Comparison of ENCODE assay signal across 8 cellular contexts in genomic region chr15:85318048-85318731, GRCh38.
DNase-seq lines count a peak whose midpoint lies in the region; ATAC-seq, FAIRE-seq and TF ChIP-seq lines count a peak whose summit lies in the region.

No MANE protein-coding gene starts in this region.

- 5% methylated on average over 2 of the region's 2 CpGs for WGBS in A549 (ENCODE audit: missing lambda C conversion rate)
- 4% methylated on average over 2 of the region's 2 CpGs for WGBS in mammary epithelial cell (ENCODE audit: low coverage, missing lambda C conversion rate)

- no peaks in the 10 kb centered on the region for H3K9me3 ChIP-seq in A549
- 0 out of 2 replicates have a peak, but pooled peaks cover 3% of the 10 kb centered on the region for H3K9me3 ChIP-seq in Loucy (ENCODE audit: insufficient read depth, low read depth, low read length)
- no peaks in the 10 kb centered on the region for H3K9me3 ChIP-seq in mammary epithelial cell (replicated peaks; ENCODE audit: insufficient read depth, low read length)
- peaks cover 7% of the 10 kb centered on the region for H3K9me3 ChIP-seq in SJCRH30 (replicated peaks)

- no peak for FAIRE-seq in A549 (lab: Jason Lieb, UNC)

- no peaks in the 10 kb centered on the region for H3K27me3 ChIP-seq in Loucy (ENCODE audit: insufficient read depth, low read length, poor library complexity, severe bottlenecking)
- H3K27me3 ChIP-seq in mammary epithelial cell (ENCODE audit: insufficient read depth, low read length): no peaks in the 10 kb centered on the region
- no peaks in the 10 kb centered on the region for H3K27me3 ChIP-seq in SJCRH30

- no peak; a peak in 2 of 5 replicates for TF ChIP-seq RAD21 in A549 (conservative IDR thresholded peaks at IDR 0.05 in 1 of 2, IDR thresholded peaks at IDR 0.05 in 1 of 2)

- no peaks in the 10 kb centered on the region for H3K79me2 ChIP-seq in Loucy (ENCODE audit: insufficient read depth, low read length)
- H3K79me2 ChIP-seq in mammary epithelial cell (ENCODE audit: insufficient read depth, low read length): no peaks in the 10 kb centered on the region

- 0 out of 6 replicates have a peak overlapping the region, but pooled peaks have one; percentile 1 to 6 for H3K27ac ChIP-seq in A549
- peak overlapping the region; percentile 43 for H3K27ac ChIP-seq in mammary epithelial cell (ENCODE audit: insufficient read depth, low read depth, low read length)
- H3K27ac ChIP-seq in SJCRH30: no peak overlapping the region

- H3K36me3 ChIP-seq in Loucy (ENCODE audit: insufficient read depth, low read length): no peaks in the 10 kb centered on the region
- H3K36me3 ChIP-seq in mammary epithelial cell (ENCODE audit: insufficient read depth, low read length): no peaks in the 10 kb centered on the region
- no peaks in the 10 kb centered on the region for H3K36me3 ChIP-seq in SJCRH30

- no peak overlapping the region for H2AFZ ChIP-seq in Loucy (ENCODE audit: low read length)
- no peak overlapping the region for H2AFZ ChIP-seq in mammary epithelial cell (ENCODE audit: low read depth, low read length)

- H3K9ac ChIP-seq in Loucy (ENCODE audit: low read depth, low read length, poor library complexity, severe bottlenecking) (no peak overlapping the region), mammary epithelial cell (ENCODE audit: insufficient read depth, low read length) (no peak overlapping the region)

- peak; percentile 70 to 81 for ATAC-seq in A549

- in situ Hi-C loops in mammary epithelial cell (cut with MboI; ENCODE audit: low sequenced_read_pairs in 2 of 2): loop anchor here in 1 of 2 donors (25.0 kb wide), 1 partner anchor 169 kb away; no protein-coding TSS in a partner anchor

- no TSS peak for BruUV-seq in mammary epithelial cell (replicated peaks; lab: Mats Ljungman, UMichigan)

- no peak overlapping the region for H3K4me3 ChIP-seq in A549
- H3K4me3 ChIP-seq in Loucy (ENCODE audit: low read length, poor library complexity, severe bottlenecking): no peak overlapping the region
- H3K4me3 ChIP-seq in mammary epithelial cell (replicated peaks in 1 of 3; ENCODE audit: insufficient read depth in 1 of 3, low read depth in 2 of 3, low read length in 3 of 3): no peak overlapping the region
- no peak overlapping the region for H3K4me3 ChIP-seq in skeletal muscle cell (ENCODE audit: low read depth, low read length)
- H3K4me3 ChIP-seq in SJCRH30: no peak overlapping the region

- peak overlapping the region; percentile 47 for H3K4me2 ChIP-seq in A549
- H3K4me2 ChIP-seq in Loucy (ENCODE audit: low read depth, low read length, poor library complexity, severe bottlenecking): peak overlapping the region; percentile 35
- H3K4me2 ChIP-seq in mammary epithelial cell (ENCODE audit: insufficient read depth, low read depth, low read length): peak overlapping the region; percentile 25

- intact Hi-C loops in mammary epithelial cell (cut with micrococcal nuclease): no loop called here

- CTCF ChIA-PET in A549 (lab: Yijun Ruan, JAX) (interaction anchor here (0.6 to 9.5 kb wide), 13 partner anchors 9 to 187 kb away, joined by 3 to 83 read pairs (median 5); no protein-coding TSS in a partner anchor), GM10248 (lab: Yijun Ruan, JAX) (interaction anchor here (0.7 to 5.6 kb wide), 14 partner anchors 9 to 346 kb away, joined by 3 to 54 read pairs (median 6); no protein-coding TSS in a partner anchor), mammary epithelial cell (lab: Charles Lee; ENCODE audit: low non-redundant PET) (interaction anchor here (0.6 to 0.7 kb wide), 2 partner anchors 96 to 113 kb away, joined by 3 read pairs; no protein-coding TSS in a partner anchor)

- DNase-seq in A549 (ENCODE audit: low read depth in 1 of 2, low spot score in 1 of 2) (peak; percentile 29 to 75), GM10248 (ENCODE audit: extremely low spot score) (peak; percentile 68), HCEC 1CT (peak; percentile 98), mammary epithelial cell (peak; percentile 90), skeletal muscle cell (ENCODE audit: low read depth) (peak; percentile 86), SJCRH30 (no peak), amniotic stem cell (lab: John Stamatoyannopoulos, UW) (no peak)

- TF ChIP-seq CTCF in A549 (IDR thresholded peaks at IDR 0.05): no peak; the same call in 2 of the 3 replicates
- peak; percentile 19 for TF ChIP-seq CTCF in GM10248 (IDR thresholded peaks at IDR 0.05; ENCODE audit: control extremely low read depth, extremely low read depth, low read depth, missing control alignments)
- peak; percentile 42 for TF ChIP-seq CTCF in Loucy (conservative IDR thresholded peaks at IDR 0.05; ENCODE audit: low read length)
- peak in 1 of 2 donors; percentile 22 for TF ChIP-seq CTCF in mammary epithelial cell (conservative IDR thresholded peaks at IDR 0.05 in 1 of 2, IDR thresholded peaks at IDR 0.05 in 1 of 2; ENCODE audit: extremely low read depth in 1 of 2, insufficient read depth in 1 of 2, low read depth in 1 of 2, low read length in 2 of 2)

- H3K4me1 ChIP-seq in A549 (peaks cover 23% of the 10 kb centered on the region), Loucy (ENCODE audit: insufficient read depth, low read length, poor library complexity, severe bottlenecking) (peaks cover 34% of the 10 kb centered on the region), mammary epithelial cell (ENCODE audit: insufficient read depth, low read length) (peaks cover 16% of the 10 kb centered on the region), SJCRH30 (no peaks in the 10 kb centered on the region)

- no peak for TF ChIP-seq POLR2A in A549 (IDR thresholded peaks at IDR 0.05; ENCODE audit: low read length)

- 0 out of 2 replicates have a peak, but pooled peaks cover 3% of the 10 kb centered on the region for H3F3A ChIP-seq in Loucy (ENCODE audit: low read depth)

- dilution Hi-C loops in mammary epithelial cell (cut with HindIII; ENCODE audit: low sequenced_read_pairs): loop anchor here (5.0 kb wide), 1 partner anchor 94 kb away; no protein-coding TSS in a partner anchor

- H4K20me1 ChIP-seq in Loucy (ENCODE audit: insufficient read depth, low read length, poor library complexity, severe bottlenecking) (no peaks in the 10 kb centered on the region), mammary epithelial cell (ENCODE audit: insufficient read depth, low read length) (no peaks in the 10 kb centered on the region)

- no peak for TF ChIP-seq EP300 in A549 (IDR thresholded peaks at IDR 0.05)

- POLR2A ChIA-PET in A549 (lab: Yijun Ruan, JAX): interaction anchor here (0.8 kb wide), 1 partner anchor 62 kb away, joined by 4 read pairs; the partner anchor contains the start of gene AKAP13
- POLR2A ChIA-PET in GM10248 (lab: Yijun Ruan, JAX): interaction anchor here (0.7 to 1.7 kb wide), 6 partner anchors 10 to 201 kb away, joined by 3 to 8 read pairs (median 4); no protein-coding TSS in a partner anchor

- no peaks in the 10 kb centered on the region for H3K9me2 ChIP-seq in Loucy (replicated peaks; ENCODE audit: low read depth, low read length)

TF ChIP-seq in A549, 52 proteins besides CTCF, POLR2A, EP300 and RAD21:
- TF ChIP-seq RNF2 (IDR thresholded peaks at IDR 0.05; ENCODE audit: borderline replicate concordance, low read depth) (no peak), SMC3 (IDR thresholded peaks at IDR 0.05) (peak; percentile 28; the same call in 1 of the 3 replicates)

Comparison
In these comparisons a context has a peak if more than half of its experiments do, and no peak if none do; other contexts are left out.
1. DNase-seq: peak in A549 (2 of 2), GM10248 (single experiment), HCEC 1CT (single experiment), mammary epithelial cell (single experiment) and skeletal muscle cell (single experiment); none in SJCRH30 (0 of 2) and amniotic stem cell (single experiment).
2. Peak in every context shown above with its lines, with median percentiles within 50 percentile points of each other: H3K4me2 ChIP-seq.